1 cellular context compared by ENCODE assay signal in the genomic region with DNA sequence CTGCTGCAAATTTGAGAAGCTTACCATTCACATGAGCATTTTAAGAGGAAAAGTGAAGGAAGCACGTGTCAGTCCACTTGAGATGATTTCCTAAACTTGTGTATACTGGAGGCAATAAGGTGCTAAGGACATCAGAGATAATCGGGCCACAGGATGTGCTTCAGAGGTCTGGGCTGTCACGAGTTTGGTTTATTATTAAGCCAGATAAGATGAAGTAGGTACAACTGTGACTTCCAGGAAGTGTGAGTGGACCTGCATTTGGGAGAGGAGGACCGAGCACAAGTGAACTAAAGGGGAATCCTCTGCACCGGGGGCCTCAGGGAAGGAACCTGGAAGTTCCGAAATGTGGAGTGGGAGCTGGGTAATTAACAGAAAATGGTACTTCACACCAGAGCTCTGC.
TF ChIP-seq lines count a peak whose summit lies in the region.

No MANE protein-coding gene starts in this region.

TF ChIP-seq in K562, 482 proteins besides CTCF, POLR2A, EP300 and RAD21 (continued from another document):
- 0 out of 2 replicates have a peak, but pooled peaks have one; percentile 22 for TF ChIP-seq CBFA2T3 (IDR thresholded peaks at IDR 0.05)
- TF ChIP-seq DMBX1 (CRISPR knock-in tag; IDR thresholded peaks at IDR 0.05; ENCODE audit: borderline replicate concordance): no peak
- TF ChIP-seq, protein P1, sequence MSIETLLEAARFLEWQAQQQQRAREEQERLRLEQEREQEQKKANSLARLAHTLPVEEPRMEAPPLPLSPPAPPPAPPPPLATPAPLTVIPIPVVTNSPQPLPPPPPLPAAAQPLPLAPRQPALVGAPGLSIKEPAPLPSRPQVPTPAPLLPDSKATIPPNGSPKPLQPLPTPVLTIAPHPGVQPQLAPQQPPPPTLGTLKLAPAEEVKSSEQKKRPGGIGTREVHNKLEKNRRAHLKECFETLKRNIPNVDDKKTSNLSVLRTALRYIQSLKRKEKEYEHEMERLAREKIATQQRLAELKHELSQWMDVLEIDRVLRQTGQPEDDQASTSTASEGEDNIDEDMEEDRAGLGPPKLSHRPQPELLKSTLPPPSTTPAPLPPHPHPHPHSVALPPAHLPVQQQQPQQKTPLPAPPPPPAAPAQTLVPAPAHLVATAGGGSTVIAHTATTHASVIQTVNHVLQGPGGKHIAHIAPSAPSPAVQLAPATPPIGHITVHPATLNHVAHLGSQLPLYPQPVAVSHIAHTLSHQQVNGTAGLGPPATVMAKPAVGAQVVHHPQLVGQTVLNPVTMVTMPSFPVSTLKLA (conservative IDR thresholded peaks at IDR 0.05): no peak
- TF ChIP-seq, protein P2, sequence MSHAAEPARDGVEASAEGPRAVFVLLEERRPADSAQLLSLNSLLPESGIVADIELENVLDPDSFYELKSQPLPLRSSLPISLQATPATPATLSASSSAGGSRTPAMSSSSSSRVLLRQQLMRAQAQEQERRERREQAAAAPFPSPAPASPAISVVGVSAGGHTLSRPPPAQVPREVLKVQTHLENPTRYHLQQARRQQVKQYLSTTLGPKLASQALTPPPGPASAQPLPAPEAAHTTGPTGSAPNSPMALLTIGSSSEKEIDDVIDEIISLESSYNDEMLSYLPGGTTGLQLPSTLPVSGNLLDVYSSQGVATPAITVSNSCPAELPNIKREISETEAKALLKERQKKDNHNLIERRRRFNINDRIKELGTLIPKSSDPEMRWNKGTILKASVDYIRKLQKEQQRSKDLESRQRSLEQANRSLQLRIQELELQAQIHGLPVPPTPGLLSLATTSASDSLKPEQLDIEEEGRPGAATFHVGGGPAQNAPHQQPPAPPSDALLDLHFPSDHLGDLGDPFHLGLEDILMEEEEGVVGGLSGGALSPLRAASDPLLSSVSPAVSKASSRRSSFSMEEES (CRISPR knock-in tag; IDR thresholded peaks at IDR 0.05): peak; percentile 6; the same call in 1 of the 2 replicates
- 0 out of 4 replicates have a peak, but pooled peaks of 1 of the 2 experiments have one; percentile 12 for TF ChIP-seq RCOR1 (IDR thresholded peaks at IDR 0.05; ENCODE audit: borderline replicate concordance in 1 of 2, low read depth in 2 of 2, low read length in 2 of 2)
- TF ChIP-seq CBX1 (IDR thresholded peaks at IDR 0.05; ENCODE audit: low read depth): no peak
- no peak for TF ChIP-seq ZFPM2 (CRISPR knock-in tag; IDR thresholded peaks at IDR 0.05)
- no peak for TF ChIP-seq TEAD4 (IDR thresholded peaks at IDR 0.05; ENCODE audit: low read length)
- no peak for TF ChIP-seq TEAD4 (CRISPR knock-in tag; IDR thresholded peaks at IDR 0.05; ENCODE audit: borderline replicate concordance)
- TF ChIP-seq FOXJ2 (tag; IDR thresholded peaks at IDR 0.05): no peak
